Comparison of ENCODE assay signal across 18 cellular contexts in genomic region chr5:149745212-149745943, GRCh38.
"Had no signal": no experiment of that assay in that cellular context is flagged by ENCODE, and none has a peak within 500 bp of the region (broad histone marks: within the 10 kb centered on the region; RNA-seq: fewer than 3 reads in every experiment).

No MANE protein-coding gene starts in this region.

- H3K27ac ChIP-seq: ascending aorta, dorsolateral prefrontal cortex, spleen, thoracic aorta had no signal

- H3K27me3 ChIP-seq: ascending aorta, dorsolateral prefrontal cortex, spleen had no signal

- DNase-seq: activated CD4-positive, alpha-beta T cell treated with anti-CD3 and anti-CD28 coated beads, Interleukin-2, amount 10 ng/mL, durations not matched to agents 7 days and 5 days; activated gamma-delta T cell treated with Interleukin-2 at 50 U/mL for 16 hours; activated T-cell treated with anti-CD3 and anti-CD28 coated beads, Interleukin-2, amount 50 U/mL, for 1 hour; dorsolateral prefrontal cortex; glutamatergic neuron; naive thymus-derived CD8-positive, alpha-beta T cell; right cardiac atrium; spleen; stimulated activated CD4-positive, alpha-beta T cell treated with anti-CD3 and anti-CD28 coated beads, Interleukin-1b, Interleukin-23, amount 100 ng/mL, for 48 hours; stimulated activated naive CD4-positive, alpha-beta T cell treated with Interleukin-2 at 50 U/mL for 16 hours; T-helper 17 cell had no signal

- H3K36me3 Mint-ChIP-seq: WTC11 had no signal

- H3K27ac Mint-ChIP-seq: activated CD4-positive, alpha-beta T cell treated with anti-CD3 and anti-CD28 coated beads, Interleukin-2, amount 10 ng/mL, durations not matched to agents 7 days and 5 days; T-helper 17 cell; WTC11 had no signal

- H3K36me3 ChIP-seq: ascending aorta, spleen, thoracic aorta had no signal

- FAIRE-seq: bronchial epithelial cell, endometrium had no signal

- H3K4me3 ChIP-seq: ascending aorta, dorsolateral prefrontal cortex, lung, spleen, thoracic aorta had no signal

- H3K4me3 Mint-ChIP-seq: activated CD4-positive, alpha-beta T cell treated with anti-CD3 and anti-CD28 coated beads, Interleukin-2, amount 10 ng/mL, durations not matched to agents 7 days and 5 days; naive thymus-derived CD8-positive, alpha-beta T cell; T-helper 17 cell; WTC11 had no signal

- ATAC-seq: esophagus mucosa; naive thymus-derived CD8-positive, alpha-beta T cell; right cardiac atrium; T-helper 17 cell; WTC11 had no signal

- H3K4me1 Mint-ChIP-seq: activated CD4-positive, alpha-beta T cell treated with anti-CD3 and anti-CD28 coated beads, Interleukin-2, amount 10 ng/mL, durations not matched to agents 7 days and 5 days had no signal

- H3K9me3 ChIP-seq: ascending aorta, spleen, thoracic aorta had no signal

- H3K9me3 Mint-ChIP-seq: activated CD4-positive, alpha-beta T cell treated with anti-CD3 and anti-CD28 coated beads, Interleukin-2, amount 10 ng/mL, durations not matched to agents 7 days and 5 days; naive thymus-derived CD8-positive, alpha-beta T cell; WTC11 had no signal

- H3K4me1 ChIP-seq: ascending aorta had no signal
